ENCODE assay signal across 8 cellular contexts in the genomic region with DNA sequence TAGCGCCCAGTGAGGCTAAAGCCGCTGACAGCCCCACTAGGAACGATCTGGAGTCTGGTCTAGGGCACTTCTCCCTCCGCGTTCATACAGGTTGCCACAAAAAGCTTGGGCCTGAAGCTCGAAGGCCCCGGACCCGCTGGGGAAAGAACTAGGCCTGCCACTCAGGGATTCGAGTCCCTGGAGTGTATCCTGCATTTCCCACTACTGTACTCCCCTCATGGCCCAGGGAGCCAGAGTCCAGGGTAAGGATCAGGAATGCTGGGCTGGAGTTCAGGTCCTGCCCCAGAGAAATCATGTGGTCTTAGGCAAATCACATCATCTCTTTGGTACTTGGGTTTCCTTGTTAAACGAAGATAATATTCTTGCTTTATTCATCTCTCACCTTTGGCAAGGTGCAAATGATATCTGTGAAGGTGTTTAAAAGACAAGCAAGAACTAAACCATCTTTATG. TPM values are rescaled to one million over a fixed set of nuclear protein-coding genes. Genes with fewer than 3 reads are reported as not detected.
DNase-seq lines count a peak whose midpoint lies in the region; ATAC-seq and TF ChIP-seq lines count a peak whose summit lies in the region.

No MANE protein-coding gene starts in this region.

- H3K27me3 ChIP-seq in brain microvascular endothelial cell (replicated peaks): no peaks in the 10 kb centered on the region

- TF ChIP-seq CTCF in AG10803 (conservative IDR thresholded peaks at IDR 0.05; ENCODE audit: low read length) (peak; percentile 50), HFF-Myc (IDR thresholded peaks at IDR 0.05; ENCODE audit: low read depth, low read length, missing control alignments) (no peak), brain microvascular endothelial cell (IDR thresholded peaks at IDR 0.05; ENCODE audit: low read depth, low read length, missing control alignments) (peak; percentile 62)

- H3K36me3 ChIP-seq in brain microvascular endothelial cell (replicated peaks) (peaks cover 20% of the 10 kb centered on the region), mesodermal cell (ENCODE audit: control insufficient read depth, insufficient read depth, low read length) (peaks cover 32% of the 10 kb centered on the region)

- H3K4me1 ChIP-seq in mesodermal cell (ENCODE audit: control insufficient read depth, insufficient read depth, low read length, poor library complexity, severe bottlenecking): peaks cover 26% of the 10 kb centered on the region

- DNase-seq in AG10803 (ENCODE audit: low read depth) (no peak), HFF-Myc (ENCODE audit: extremely low read depth, low read depth) (no peak), brain microvascular endothelial cell (peak; percentile 25), C1 segment of cervical spinal cord (lab: John Stamatoyannopoulos, UW) (no peak), T1000 (lab: John Stamatoyannopoulos, UW) (no peak)

- no peaks in the 10 kb centered on the region for H3K9me3 ChIP-seq in mesodermal cell (ENCODE audit: control insufficient read depth, low read length)

- H3K4me3 ChIP-seq in AG10803 (ENCODE audit: low read length): peak overlapping the region; percentile 80
- peak overlapping the region; percentile 74 for H3K4me3 ChIP-seq in HFF-Myc (replicated peaks; ENCODE audit: low read depth, low read length)
- peak overlapping the region; percentile 71 for H3K4me3 ChIP-seq in brain microvascular endothelial cell (ENCODE audit: low read depth, low read length)
- peak overlapping the region; percentile 66 for H3K4me3 ChIP-seq in mesodermal cell (ENCODE audit: extremely low read depth, insufficient read depth, low read length, poor library complexity, severe bottlenecking)

- H3K27ac ChIP-seq in brain microvascular endothelial cell (no peak overlapping the region), mesodermal cell (ENCODE audit: low read depth, low read length, severe bottlenecking) (peak overlapping the region; percentile 93)

- in situ Hi-C loops in brain microvascular endothelial cell (cut with HindIII; ENCODE audit: low pct_ligation_motif_present, low sequenced_read_pairs): no loop called here

- 10 to 24% methylated on average over 8 to 9 of the region's 10 CpGs for WGBS in mesodermal cell (ENCODE audit: insufficient coverage in 2 of 2), 2 experiments

- ATAC-seq in GM18519 (IDR thresholded peaks at IDR 0.05; ENCODE audit: low FRiP score, unreplicated experiment) (no peak), HG03565 (IDR thresholded peaks at IDR 0.05; ENCODE audit: unreplicated experiment) (no peak)

RNA-seq across cellular contexts. Expression of a gene that starts 1.4 kb away (rescaled TPM):
- 59.1 TPM for polyA plus RNA-seq in mesodermal cell (2013, experiment 1 of 2)
- 51.5 TPM for polyA plus RNA-seq in mesodermal cell (2013, experiment 2 of 2)
